Comparison of ENCODE assay signal across 9 cellular contexts in genomic region chr10:79144341-79145173, GRCh38.
DNase-seq lines count a peak whose midpoint lies in the region; ATAC-seq and TF ChIP-seq lines count a peak whose summit lies in the region.
"Had no signal": no experiment of that assay in that cellular context is flagged by ENCODE, and none has a peak within 500 bp of the region (broad histone marks: within the 10 kb centered on the region; RNA-seq: fewer than 3 reads in every experiment).

No MANE protein-coding gene starts in this region.

- H3K36me3 Mint-ChIP-seq in CD4-positive, alpha-beta memory T cell: peaks cover 19 to 25% of the 10 kb centered on the region in 2 donors
- peaks cover 40% of the 10 kb centered on the region for H3K36me3 Mint-ChIP-seq in endodermal cell (ENCODE audit: low read depth)

- no peak for ATAC-seq in GM21423 (IDR thresholded peaks at IDR 0.05; ENCODE audit: unreplicated experiment)
- no peak for ATAC-seq in GM18861 (IDR thresholded peaks at IDR 0.05; ENCODE audit: unreplicated experiment)

- no peak for DNase-seq in CD4-positive, alpha-beta memory T cell
- DNase-seq in endodermal cell (no peak), osteoblast (ENCODE audit: insufficient read length, low spot score, missing footprints) (no peak), NCI-H1092 (lab: John Stamatoyannopoulos, UW) (no peak), NCI-H2227 treated with DMSO at 0.1 percent for 48 hours (lab: John Stamatoyannopoulos, UW) (no peak)
- DNase-seq: activated T-cell treated with anti-CD3 and anti-CD28 coated beads, Interleukin-2, amount 50 U/mL, for 1 hour had no signal

- TF ChIP-seq CTCF in endodermal cell (conservative IDR thresholded peaks at IDR 0.05) (no peak), osteoblast (IDR thresholded peaks at IDR 0.05; ENCODE audit: extremely low read depth, low read depth, low read length) (no peak)

- no peak overlapping the region for H3K27ac ChIP-seq in CD4-positive, alpha-beta memory T cell (ENCODE audit: low read depth, low read length)
- H3K27ac ChIP-seq in KOPT-K1 (ENCODE audit: low read depth, low read length, poor library complexity, severe bottlenecking) (peak overlapping the region; percentile 100), endodermal cell (ENCODE audit: low read depth, low read length) (no peak overlapping the region), osteoblast (ENCODE audit: low read depth, low read length) (peak overlapping the region; percentile 70)

- H3K36me3 ChIP-seq in CD4-positive, alpha-beta memory T cell (ENCODE audit: insufficient read depth, low read length): no peaks in the 10 kb centered on the region
- peaks cover 59% of the 10 kb centered on the region; the same call in 1 of the 2 replicates for H3K36me3 ChIP-seq in KOPT-K1 (ENCODE audit: insufficient read depth, low read length)
- peaks cover 39% of the 10 kb centered on the region for H3K36me3 ChIP-seq in endodermal cell (ENCODE audit: control insufficient read depth, insufficient read depth, low read length)
- H3K36me3 ChIP-seq in osteoblast (ENCODE audit: insufficient read depth, low read length): peaks cover 25% of the 10 kb centered on the region

- no peak overlapping the region for H3K4me3 ChIP-seq in CD4-positive, alpha-beta memory T cell (ENCODE audit: low read length in 2 of 2)
- H3K4me3 ChIP-seq in endodermal cell (ENCODE audit: low read length) (no peak overlapping the region), osteoblast (ENCODE audit: insufficient read depth, low read length) (no peak overlapping the region)

- POLR2A ChIA-PET in CD4-positive, alpha-beta memory T cell (lab: Charles Lee; ENCODE audit: partially characterized antibody): no interaction called here

- no peak overlapping the region for H3K9ac ChIP-seq in endodermal cell (ENCODE audit: extremely low read depth, low read length, poor library complexity, severe bottlenecking)

- CTCF ChIA-PET in CD4-positive, alpha-beta memory T cell (lab: Charles Lee; ENCODE audit: partially characterized antibody): no interaction called here

- H4K20me1 ChIP-seq in osteoblast (ENCODE audit: insufficient read depth, low read length): peaks cover 11% of the 10 kb centered on the region

- H3K4me3 Mint-ChIP-seq in CD4-positive, alpha-beta memory T cell: peak overlapping the region in 5 of 8 donors; percentile 13 to 74 (median 58)
- no peak overlapping the region for H3K4me3 Mint-ChIP-seq in endodermal cell

- H3K4me1 Mint-ChIP-seq in CD4-positive, alpha-beta memory T cell: peaks cover 34 to 89% (median 58%) of the 10 kb centered on the region in 4 donors
- H3K4me1 Mint-ChIP-seq in endodermal cell: peaks cover 29% of the 10 kb centered on the region

- H3K79me2 ChIP-seq in osteoblast (ENCODE audit: insufficient read depth, low read length): peaks cover 92% of the 10 kb centered on the region

- H3K27me3 Mint-ChIP-seq in CD4-positive, alpha-beta memory T cell: no peaks in the 10 kb centered on the region
- H3K27me3 Mint-ChIP-seq in endodermal cell (ENCODE audit: insufficient read depth): no peaks in the 10 kb centered on the region

- H3K4me2 ChIP-seq in osteoblast (ENCODE audit: insufficient read depth, low read length): no peak overlapping the region

- no peaks in the 10 kb centered on the region for H3K27me3 ChIP-seq in CD4-positive, alpha-beta memory T cell (ENCODE audit: insufficient read depth, low read length)
- H3K27me3 ChIP-seq in endodermal cell (ENCODE audit: control insufficient read depth, insufficient read depth, low read length, poor library complexity, severe bottlenecking) (no peaks in the 10 kb centered on the region), osteoblast (ENCODE audit: insufficient read depth, low read length) (no peaks in the 10 kb centered on the region)

- no peaks in the 10 kb centered on the region for H3K9me3 ChIP-seq in CD4-positive, alpha-beta memory T cell (ENCODE audit: control insufficient read depth in 1 of 2, low read length in 2 of 2)
- H3K9me3 ChIP-seq in KOPT-K1 (ENCODE audit: insufficient read depth, low read length, poor library complexity, severe bottlenecking) (no peaks in the 10 kb centered on the region), endodermal cell (ENCODE audit: control insufficient read depth, low read length) (no peaks in the 10 kb centered on the region), osteoblast (ENCODE audit: low read depth, low read length) (no peaks in the 10 kb centered on the region)

- intact Hi-C loops in CD4-positive, alpha-beta memory T cell (cut with micrococcal nuclease): loop anchor here (5.0 kb wide), 1 partner anchor 77 kb away; the partner anchor contains the start of gene ZMIZ1

- H3K27ac Mint-ChIP-seq in CD4-positive, alpha-beta memory T cell: peak overlapping the region; percentile 68 to 91 (median 78)
- H3K27ac Mint-ChIP-seq in endodermal cell: peak overlapping the region; percentile 36

- 76 to 84% methylated on average over 8 to 12 of the region's 12 CpGs for WGBS in endodermal cell (ENCODE audit: insufficient coverage in 1 of 2, insufficient read length in 1 of 2), 2 experiments

- H3K9me3 Mint-ChIP-seq in CD4-positive, alpha-beta memory T cell: no peaks in the 10 kb centered on the region
- H3K9me3 Mint-ChIP-seq in endodermal cell: no peaks in the 10 kb centered on the region

- peaks cover 58% of the 10 kb centered on the region for H3K4me1 ChIP-seq in CD4-positive, alpha-beta memory T cell (ENCODE audit: insufficient read depth, low read length)
- peaks cover 11% of the 10 kb centered on the region for H3K4me1 ChIP-seq in endodermal cell (ENCODE audit: control insufficient read depth, insufficient read depth, low read length)
- peaks cover 60% of the 10 kb centered on the region for H3K4me1 ChIP-seq in osteoblast (ENCODE audit: insufficient read depth, low read length)

- H2AFZ ChIP-seq in osteoblast (ENCODE audit: low read length): no peak overlapping the region

Comparison
In these comparisons a context has a peak if more than half of its experiments do, and no peak if none do; other contexts are left out.
1. H3K27ac ChIP-seq: peak in KOPT-K1 (single experiment) and osteoblast (single experiment); none in CD4-positive, alpha-beta memory T cell (single experiment) and endodermal cell (single experiment).